Comparison of ENCODE assay signal across 18 cellular contexts in the genomic region with DNA sequence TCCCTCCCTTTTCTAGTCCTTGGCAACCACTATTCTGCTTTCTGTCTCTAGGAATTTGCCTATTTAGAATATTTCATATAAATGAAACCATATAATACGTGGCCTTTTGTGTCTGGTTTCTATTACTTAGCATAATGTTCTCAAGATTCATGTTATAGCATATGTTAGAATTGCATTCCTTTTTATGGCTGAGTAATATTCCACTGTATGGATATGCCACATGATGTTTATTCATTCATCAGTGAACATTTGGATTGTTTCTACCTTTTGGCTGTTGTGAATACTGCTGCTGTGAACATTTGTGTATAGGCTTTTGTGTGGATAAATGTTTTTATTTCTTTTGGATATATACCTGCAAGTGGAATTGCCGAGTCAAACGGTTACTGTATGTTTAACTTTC.
"Had no signal": no experiment of that assay in that cellular context is flagged by ENCODE, and none has a peak within 500 bp of the region (broad histone marks: within the 10 kb centered on the region; RNA-seq: fewer than 3 reads in every experiment).

No MANE protein-coding gene starts in this region.

- H3K4me1 ChIP-seq: foreskin keratinocyte had no signal

- FAIRE-seq: keratinocyte, small intestine had no signal

- H3K36me3 ChIP-seq: ovary had no signal

- H3K27ac ChIP-seq: foreskin keratinocyte, lower lobe of right lung, ovary, right atrium auricular region, thoracic aorta, transverse colon had no signal

- ATAC-seq: effector memory CD8-positive, alpha-beta T cell; foreskin keratinocyte; left lung; lower lobe of right lung; natural killer cell had no signal

- H3K27me3 ChIP-seq: foreskin keratinocyte, left lung, ovary, right atrium auricular region, stomach, transverse colon had no signal

- DNase-seq: cortex of kidney; effector memory CD8-positive, alpha-beta T cell; foreskin keratinocyte; immature natural killer cell; left lung; lower lobe of right lung; natural killer cell; nucleus accumbens; ovary; small intestine; stimulated activated CD4-positive, alpha-beta T cell treated with anti-CD3 and anti-CD28 coated beads, Interleukin-12 subunit alpha, Interleukin-12 subunit beta, amount 100 ng/mL, for 4 hours; stimulated activated naive CD4-positive, alpha-beta T cell; stomach; substantia nigra; transverse colon had no signal

- H3K9me3 ChIP-seq: left lung, lower lobe of right lung, ovary, right atrium auricular region, stomach, thoracic aorta, transverse colon had no signal

- H3K4me3 ChIP-seq: left lung, lower lobe of right lung, ovary, right atrium auricular region, stomach, thoracic aorta, transverse colon had no signal
